ENCODE assay signal across 8 cellular contexts in the genomic region with DNA sequence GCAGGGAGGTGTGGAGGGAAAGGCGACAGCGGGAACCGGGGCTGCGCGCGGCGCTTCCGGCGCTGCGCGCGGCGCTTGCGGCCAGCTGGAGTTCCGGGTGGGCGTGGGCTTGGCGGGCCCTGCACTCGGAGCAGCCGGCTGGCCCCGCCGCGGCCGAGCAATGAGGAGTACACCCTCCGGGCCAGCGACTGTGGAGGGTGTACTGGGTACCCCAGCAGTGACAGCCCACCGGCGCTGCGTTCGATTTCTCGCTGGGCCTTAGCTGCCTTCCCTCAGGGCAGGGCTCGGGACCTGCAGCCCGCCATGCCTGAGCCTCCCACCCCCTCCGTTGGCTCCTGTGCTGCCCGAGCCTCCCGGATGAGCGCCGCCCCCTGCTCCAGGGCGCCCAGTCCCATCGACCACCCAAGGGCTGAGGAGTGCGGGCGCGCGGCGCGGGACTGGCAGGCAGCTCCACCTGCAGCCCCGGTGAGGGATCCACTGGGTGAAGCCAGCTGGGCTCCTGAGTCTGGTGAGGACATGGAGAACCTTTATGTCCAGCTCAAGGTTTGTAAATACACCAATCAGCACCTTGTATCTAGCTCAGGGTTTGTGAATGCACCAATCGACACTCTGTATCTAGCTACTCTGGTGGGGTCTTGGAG.
A peak's percentile ranks its signal among the peaks of the same experiment; 100 is the strongest.
DNase-seq lines count a peak whose midpoint lies in the region; ATAC-seq, FAIRE-seq and TF ChIP-seq lines count a peak whose summit lies in the region.
"Not testable (repeated sequence)": the region's sequence is repeated elsewhere in the genome, so short reads cannot be mapped to it uniquely, and the experiment has no call there.

No MANE protein-coding gene starts in this region.

- CTCF ChIA-PET in activated CD4-positive, alpha-beta T cell treated with anti-CD3 and anti-CD28 coated beads for 36 hours (lab: Charles Lee); naive thymus-derived CD4-positive, alpha-beta T cell (lab: Charles Lee): not testable (repeated sequence)

- not testable (repeated sequence) for H3K27me3 Mint-ChIP-seq in activated CD4-positive, alpha-beta T cell treated with anti-CD3 and anti-CD28 coated beads for 36 hours; activated naive CD8-positive, alpha-beta T cell treated with anti-CD3 and anti-CD28 coated beads, Interleukin-2, amount 10 ng/mL, durations not matched to agents 7 days and 5 days; naive thymus-derived CD4-positive, alpha-beta T cell

- H3K4me3 Mint-ChIP-seq in activated CD4-positive, alpha-beta T cell treated with anti-CD3 and anti-CD28 coated beads for 36 hours = peak overlapping the region; percentile 70
- peak overlapping the region; percentile 79 for H3K4me3 Mint-ChIP-seq in activated naive CD8-positive, alpha-beta T cell treated with anti-CD3 and anti-CD28 coated beads, Interleukin-2, amount 10 ng/mL, durations not matched to agents 7 days and 5 days
- H3K4me3 Mint-ChIP-seq in naive thymus-derived CD4-positive, alpha-beta T cell = peak overlapping the region in 6 of 10 donors; percentile 12 to 78 (median 52)

- peaks cover 24% of the 10 kb centered on the region for H3K9me3 Mint-ChIP-seq in activated CD4-positive, alpha-beta T cell treated with anti-CD3 and anti-CD28 coated beads for 36 hours (ENCODE audit: low read depth)
- H3K9me3 Mint-ChIP-seq in activated naive CD8-positive, alpha-beta T cell treated with anti-CD3 and anti-CD28 coated beads, Interleukin-2, amount 10 ng/mL, durations not matched to agents 7 days and 5 days = peaks cover 14% of the 10 kb centered on the region
- H3K9me3 Mint-ChIP-seq in naive thymus-derived CD4-positive, alpha-beta T cell = peaks cover 0 to 53% (median 17%) of the 10 kb centered on the region in 11 donors

- not testable (repeated sequence) for H3K27me3 ChIP-seq in esophagus muscularis mucosa; iPS-15b (ENCODE audit: control insufficient read depth, insufficient read depth, low read length); naive thymus-derived CD4-positive, alpha-beta T cell (ENCODE audit: control insufficient read depth in 2 of 2, insufficient read depth in 2 of 2, low read length in 2 of 2)

- DNase-seq in AG08395 (ENCODE audit: low spot score) = peak; percentile 6
- peak; percentile 7 for DNase-seq in HTR-8/SVneo (ENCODE audit: insufficient read length, low spot score)
- peak; percentile 40 for DNase-seq in NCI-H510A (lab: John Stamatoyannopoulos, UW)
- DNase-seq in activated CD4-positive, alpha-beta T cell treated with anti-CD3 and anti-CD28 coated beads for 36 hours = peak; percentile 22
- peak; percentile 26 for DNase-seq in activated naive CD8-positive, alpha-beta T cell treated with anti-CD3 and anti-CD28 coated beads, Interleukin-2, amount 10 ng/mL, durations not matched to agents 7 days and 5 days
- not testable (repeated sequence) for DNase-seq in esophagus muscularis mucosa (ENCODE audit: extremely low spot score)
- DNase-seq in naive thymus-derived CD4-positive, alpha-beta T cell = peak in 3 of 9 donors; percentile 5 to 21 (median 10)

- not testable (repeated sequence) for H3K27ac ChIP-seq in esophagus muscularis mucosa (replicated peaks in 1 of 4); naive thymus-derived CD4-positive, alpha-beta T cell (ENCODE audit: low read depth, low read length)

- not testable (repeated sequence) for TF ChIP-seq CTCF in esophagus muscularis mucosa (IDR thresholded peaks at IDR 0.05)

- H3K36me3 Mint-ChIP-seq in activated CD4-positive, alpha-beta T cell treated with anti-CD3 and anti-CD28 coated beads for 36 hours (ENCODE audit: low read depth); activated naive CD8-positive, alpha-beta T cell treated with anti-CD3 and anti-CD28 coated beads, Interleukin-2, amount 10 ng/mL, durations not matched to agents 7 days and 5 days; naive thymus-derived CD4-positive, alpha-beta T cell: not testable (repeated sequence)

- peak; percentile 4 for FAIRE-seq in HTR-8/SVneo (lab: Jason Lieb, UNC)

- not testable (repeated sequence) for H3K4me1 Mint-ChIP-seq in activated CD4-positive, alpha-beta T cell treated with anti-CD3 and anti-CD28 coated beads for 36 hours; activated naive CD8-positive, alpha-beta T cell treated with anti-CD3 and anti-CD28 coated beads, Interleukin-2, amount 10 ng/mL, durations not matched to agents 7 days and 5 days; naive thymus-derived CD4-positive, alpha-beta T cell

- not testable (repeated sequence) for H3K36me3 ChIP-seq in esophagus muscularis mucosa; iPS-15b (ENCODE audit: control insufficient read depth, insufficient read depth, low read length); naive thymus-derived CD4-positive, alpha-beta T cell (ENCODE audit: control insufficient read depth in 2 of 3, insufficient read depth in 3 of 3, low read length in 3 of 3)

- not testable (repeated sequence) for TF ChIP-seq EP300 in esophagus muscularis mucosa (IDR thresholded peaks at IDR 0.05)

- not testable (repeated sequence) for H3K9me3 ChIP-seq in esophagus muscularis mucosa; iPS-15b (ENCODE audit: control insufficient read depth, insufficient read depth, low read length); naive thymus-derived CD4-positive, alpha-beta T cell (ENCODE audit: control insufficient read depth in 2 of 3, low read length in 3 of 3)

- intact Hi-C loops in activated CD4-positive, alpha-beta T cell treated with anti-CD3 and anti-CD28 coated beads for 36 hours (cut with DNase I, micrococcal nuclease); esophagus muscularis mucosa (cut with DNase I); naive thymus-derived CD4-positive, alpha-beta T cell (cut with micrococcal nuclease): not testable (repeated sequence)

- ATAC-seq in activated CD4-positive, alpha-beta T cell treated with anti-CD3 and anti-CD28 coated beads for 36 hours = peak; percentile 39
- peak; percentile 52 for ATAC-seq in activated naive CD8-positive, alpha-beta T cell treated with anti-CD3 and anti-CD28 coated beads, Interleukin-2, amount 10 ng/mL, durations not matched to agents 7 days and 5 days (ENCODE audit: low read depth)
- peak; percentile 27 for ATAC-seq in naive thymus-derived CD4-positive, alpha-beta T cell

- H3K27ac Mint-ChIP-seq in activated CD4-positive, alpha-beta T cell treated with anti-CD3 and anti-CD28 coated beads for 36 hours = not testable (repeated sequence)
- H3K27ac Mint-ChIP-seq in activated naive CD8-positive, alpha-beta T cell treated with anti-CD3 and anti-CD28 coated beads, Interleukin-2, amount 10 ng/mL, durations not matched to agents 7 days and 5 days = peak overlapping the region; percentile 70
- peak overlapping the region in 1 of 9 donors; percentile 60 for H3K27ac Mint-ChIP-seq in naive thymus-derived CD4-positive, alpha-beta T cell

- 91% methylated on average over 21 of the region's 47 CpGs for WGBS in esophagus muscularis mucosa

- not testable (repeated sequence) for H3K4me1 ChIP-seq in esophagus muscularis mucosa; iPS-15b (ENCODE audit: control insufficient read depth, insufficient read depth, low read length); naive thymus-derived CD4-positive, alpha-beta T cell (ENCODE audit: control insufficient read depth in 2 of 2, insufficient read depth in 2 of 2, low read length in 2 of 2)

- TF ChIP-seq POLR2A in esophagus muscularis mucosa (IDR thresholded peaks at IDR 0.05; ENCODE audit: low read depth) = not testable (repeated sequence)

- H3K9ac ChIP-seq in iPS-15b (ENCODE audit: low read depth, low read length) = not testable (repeated sequence)

- POLR2A ChIA-PET in activated CD4-positive, alpha-beta T cell treated with anti-CD3 and anti-CD28 coated beads for 36 hours (lab: Charles Lee); naive thymus-derived CD4-positive, alpha-beta T cell (lab: Charles Lee): not testable (repeated sequence)
- POLR2A ChIA-PET in activated naive CD8-positive, alpha-beta T cell treated with anti-CD3 and anti-CD28 coated beads, Interleukin-2, amount 10 ng/mL, durations not matched to agents 7 days and 5 days (lab: Charles Lee) = interaction anchor here (1.2 kb wide), 1 partner anchor 12 kb away, joined by 3 read pairs; no protein-coding TSS in a partner anchor

- H3K4me3 ChIP-seq in esophagus muscularis mucosa = peak overlapping the region in 3 of 4 donors; percentile 27 to 34 (median 31)
- peak overlapping the region; percentile 45 for H3K4me3 ChIP-seq in iPS-15b (ENCODE audit: low read depth, low read length)
- H3K4me3 ChIP-seq in naive thymus-derived CD4-positive, alpha-beta T cell (ENCODE audit: low read length) = not testable (repeated sequence)
